In the genomic region with DNA sequence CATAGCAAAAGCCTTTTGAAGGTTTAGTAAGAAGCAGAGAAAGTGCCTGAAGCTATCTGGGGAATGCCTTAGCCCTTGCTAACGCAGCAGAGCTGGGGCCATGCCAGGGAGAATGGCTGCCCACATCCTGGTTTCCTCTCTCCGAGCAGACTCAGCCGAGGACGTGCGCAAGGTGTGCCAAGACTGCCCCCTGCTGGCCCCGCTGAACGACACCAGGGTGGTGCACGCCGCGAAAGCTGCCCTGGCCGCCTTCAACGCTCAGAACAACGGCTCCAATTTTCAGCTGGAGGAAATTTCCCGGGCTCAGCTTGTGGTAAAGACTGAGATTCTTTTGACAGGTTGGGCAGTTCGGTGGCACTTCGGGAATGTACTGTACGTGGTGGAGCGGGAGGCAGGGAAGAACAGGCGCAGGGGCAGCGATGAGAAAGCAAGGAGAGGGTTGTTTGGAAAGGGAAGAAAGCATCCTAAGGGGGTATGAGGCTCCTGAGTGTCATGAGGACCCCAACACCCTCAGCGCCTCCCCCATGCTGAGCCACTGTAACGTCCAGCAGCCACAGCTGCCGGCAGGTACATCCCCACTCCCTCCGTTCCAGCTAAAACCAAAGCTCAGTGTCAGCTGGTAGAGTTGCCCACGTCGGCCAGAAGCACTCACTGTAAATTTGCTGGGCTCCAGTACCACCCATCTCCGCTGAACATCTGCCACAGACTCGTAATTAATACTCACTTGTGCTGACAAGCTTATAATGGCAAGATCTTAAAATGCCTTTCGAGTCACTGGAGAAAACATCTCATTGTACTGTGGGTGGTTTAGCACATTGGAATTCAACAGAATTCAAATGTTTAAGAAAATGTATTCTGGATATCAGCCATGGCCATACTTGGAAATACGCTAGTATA, we compare ENCODE assay signal across 8 cellular contexts. TPM values are rescaled to one million over a fixed set of nuclear protein-coding genes. Genes with fewer than 3 reads are reported as not detected.
DNase-seq lines count a peak whose midpoint lies in the region; ATAC-seq and TF ChIP-seq lines count a peak whose summit lies in the region.

No MANE protein-coding gene starts in this region.

- in situ Hi-C loops in GM13977 (cut with MboI; ENCODE audit: low pct_unique_long_range_greater_than_20kb, low sequenced_read_pairs, unreplicated experiment) = loop anchor here (10.0 kb wide), 1 partner anchor 198 kb away; no protein-coding TSS in a partner anchor

- WGBS in adrenal gland, 4 donors = 14 to 65% (median 18%) methylated on average over 3 to 30 of the region's 30 CpGs

- H3K9me3 ChIP-seq in adrenal gland (replicated peaks in 1 of 3) (no peaks in the 10 kb centered on the region), left ventricle myocardium inferior (replicated peaks) (no peaks in the 10 kb centered on the region)

- TF ChIP-seq POLR2A in adrenal gland (IDR thresholded peaks at IDR 0.05) = no peak

- H3K27me3 ChIP-seq in adrenal gland (no peaks in the 10 kb centered on the region), left ventricle myocardium inferior (ENCODE audit: low read depth) (peaks cover 72% of the 10 kb centered on the region)

- H3K4me1 ChIP-seq in adrenal gland (replicated peaks in 1 of 2) (no peaks in the 10 kb centered on the region), left ventricle myocardium inferior (peaks cover 10% of the 10 kb centered on the region)

- intact Hi-C loops in adrenal gland (cut with DNase I) (loop anchor here (5.0 to 10.0 kb wide), 3 partner anchors 200 to 632 kb away; no protein-coding TSS in a partner anchor), left ventricle myocardium inferior (cut with micrococcal nuclease) (no loop called here)

- H3K36me3 ChIP-seq in adrenal gland (replicated peaks in 1 of 2) = no peaks in the 10 kb centered on the region
- no peaks in the 10 kb centered on the region for H3K36me3 ChIP-seq in left ventricle myocardium inferior

- DNase-seq in GM13977 (ENCODE audit: low spot score) (peak; percentile 87), NCI-H1436 (lab: John Stamatoyannopoulos, UW) (peak; percentile 93), T-helper 1 cell (peak; percentile 72 to 87 (median 80)), adrenal gland (peak; percentile 74 to 91 (median 88)), left ventricle myocardium inferior (peak; percentile 77), retina (peak; percentile 83)

- H3K27ac ChIP-seq in adrenal gland (no peak overlapping the region), left ventricle myocardium inferior (replicated peaks) (no peak overlapping the region)

- ATAC-seq in HG02884 (IDR thresholded peaks at IDR 0.05; ENCODE audit: unreplicated experiment) = peak; percentile 95
- no peak for ATAC-seq in GM19455 (IDR thresholded peaks at IDR 0.05; ENCODE audit: unreplicated experiment)

- TF ChIP-seq CTCF in GM13977 (IDR thresholded peaks at IDR 0.05; ENCODE audit: extremely low read depth, insufficient read depth, missing control alignments) (peak; percentile 91), adrenal gland (IDR thresholded peaks at IDR 0.05) (peak; percentile 72 to 86 (median 80)), left ventricle myocardium inferior (IDR thresholded peaks at IDR 0.05; ENCODE audit: borderline replicate concordance) (peak; percentile 86)

- H3K4me3 ChIP-seq in adrenal gland = no peak overlapping the region
- peak overlapping the region; percentile 39 for H3K4me3 ChIP-seq in left ventricle myocardium inferior

RNA-seq across cellular contexts. Expression of a gene that starts 4.4 kb away (rescaled TPM):
- total RNA-seq in adrenal gland (1 to 10 TPM in 2 of 8 donors, not detected in 6; 1.3 to 1.4 TPM), left ventricle myocardium inferior (not detected)
- polyA plus RNA-seq in adrenal gland = under 1 TPM in 1 of 3 donors, not detected in 2; 0.26 TPM

RNA-seq across cellular contexts. Expression of a gene that starts 22.9 kb away (rescaled TPM):
- total RNA-seq in adrenal gland = not detected
- not detected for polyA plus RNA-seq in adrenal gland
- total RNA-seq in left ventricle myocardium inferior = not detected

RNA-seq across cellular contexts. Expression of a gene that starts 46.8 kb away (rescaled TPM):
- total RNA-seq in adrenal gland (10 to 100 TPM; 20.1 to 70.9 (median 33.1) TPM), left ventricle myocardium inferior (24.6 TPM)
- 10 to 100 TPM; 41.8 to 93.2 (median 50.1) TPM for polyA plus RNA-seq in adrenal gland

RNA-seq across cellular contexts. Expression of a gene that starts 48.5 kb away (rescaled TPM):
- total RNA-seq in adrenal gland = under 1 TPM in 1 of 8 donors, not detected in 7; 0.14 TPM
- polyA plus RNA-seq in adrenal gland = under 1 TPM in 1 of 3 donors, not detected in 2; 0.26 TPM
- not detected for total RNA-seq in left ventricle myocardium inferior

RNA-seq across cellular contexts. Expression of a gene that starts 50.1 kb away (rescaled TPM):
- total RNA-seq in adrenal gland (10 to 100 TPM in 4 of 8 donors, 1 to 10 TPM in 4; 7.8 to 18.1 (median 9.4) TPM), left ventricle myocardium inferior (6.2 TPM)
- 10 to 100 TPM in 1 of 3 donors, 1 to 10 TPM in 2; 3.3 to 14.2 (median 3.3) TPM for polyA plus RNA-seq in adrenal gland
